1 cellular context compared by ENCODE assay signal in the genomic region with DNA sequence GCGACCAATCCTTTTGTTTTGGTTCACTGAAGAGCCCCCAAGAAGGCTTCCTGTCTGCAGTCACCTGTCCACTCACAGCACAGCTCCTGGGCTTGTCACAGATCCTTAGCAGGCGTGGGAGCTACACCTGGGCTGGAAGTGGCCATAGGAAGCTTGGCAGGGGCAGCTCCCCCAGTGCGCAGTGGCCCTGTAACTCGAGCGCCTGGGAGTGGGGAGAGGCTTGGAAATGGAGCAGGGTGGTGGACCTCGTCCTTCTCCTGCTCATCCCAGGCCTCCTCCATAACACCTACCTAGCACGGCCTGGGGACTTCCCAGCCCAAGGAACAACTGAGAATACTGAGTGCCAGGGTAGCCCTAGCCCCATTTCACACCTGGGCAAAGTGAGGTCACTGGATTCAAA.
TF ChIP-seq lines count a peak whose summit lies in the region.

No MANE protein-coding gene starts in this region.

TF ChIP-seq in K562, 482 proteins besides CTCF, POLR2A, EP300 and RAD21:
- no peak for TF ChIP-seq GABPB2 (CRISPR knock-in tag; conservative IDR thresholded peaks at IDR 0.05)
- TF ChIP-seq, protein P1, sequence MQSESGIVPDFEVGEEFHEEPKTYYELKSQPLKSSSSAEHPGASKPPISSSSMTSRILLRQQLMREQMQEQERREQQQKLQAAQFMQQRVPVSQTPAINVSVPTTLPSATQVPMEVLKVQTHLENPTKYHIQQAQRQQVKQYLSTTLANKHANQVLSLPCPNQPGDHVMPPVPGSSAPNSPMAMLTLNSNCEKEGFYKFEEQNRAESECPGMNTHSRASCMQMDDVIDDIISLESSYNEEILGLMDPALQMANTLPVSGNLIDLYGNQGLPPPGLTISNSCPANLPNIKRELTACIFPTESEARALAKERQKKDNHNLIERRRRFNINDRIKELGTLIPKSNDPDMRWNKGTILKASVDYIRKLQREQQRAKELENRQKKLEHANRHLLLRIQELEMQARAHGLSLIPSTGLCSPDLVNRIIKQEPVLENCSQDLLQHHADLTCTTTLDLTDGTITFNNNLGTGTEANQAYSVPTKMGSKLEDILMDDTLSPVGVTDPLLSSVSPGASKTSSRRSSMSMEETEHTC (IDR thresholded peaks at IDR 0.05), result no peak
- TF ChIP-seq ZNF146 (CRISPR knock-in tag; IDR thresholded peaks at IDR 0.05; ENCODE audit: unreplicated experiment), result no peak
- no peak for TF ChIP-seq DMBX1 (CRISPR knock-in tag; IDR thresholded peaks at IDR 0.05; ENCODE audit: borderline replicate concordance)
- TF ChIP-seq ZNF184 (CRISPR knock-in tag; IDR thresholded peaks at IDR 0.05), result no peak
- no peak for TF ChIP-seq POLR2H (tag; IDR thresholded peaks at IDR 0.05; ENCODE audit: low read depth)
- no peak for TF ChIP-seq CEBPB (tag; IDR thresholded peaks at IDR 0.05)
